In the genomic region with DNA sequence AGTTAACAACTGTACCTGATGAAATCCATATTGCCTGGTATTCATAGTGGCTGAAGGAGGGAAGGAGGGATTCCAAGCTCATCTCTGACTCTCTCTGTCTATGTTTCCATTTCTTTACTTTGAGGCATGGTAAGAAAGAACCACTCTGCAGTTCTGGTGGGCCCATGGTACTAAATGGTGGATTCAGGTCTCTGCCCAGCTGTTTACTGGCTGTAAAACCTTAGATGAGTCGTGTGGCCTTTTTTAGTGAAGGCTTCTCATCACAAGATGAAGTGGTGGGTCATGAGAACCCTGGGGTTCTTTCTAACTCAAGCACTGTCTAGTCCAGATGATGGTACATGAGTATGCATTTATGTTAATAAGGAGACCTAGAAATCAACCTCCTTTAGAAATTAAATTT, we compare ENCODE assay signal across 16 cellular contexts. TPM values are rescaled to one million over a fixed set of nuclear protein-coding genes. Genes with fewer than 3 reads are reported as not detected.
DNase-seq lines count a peak whose midpoint lies in the region; ATAC-seq, FAIRE-seq and TF ChIP-seq lines count a peak whose summit lies in the region.
"Had no signal": no experiment of that assay in that cellular context is flagged by ENCODE, and none has a peak within 500 bp of the region (broad histone marks: within the 10 kb centered on the region; RNA-seq: fewer than 3 reads in every experiment).

No MANE protein-coding gene starts in this region.

- H3K36me3 ChIP-seq in left ventricle myocardium inferior (peaks cover 4% of the 10 kb centered on the region), osteoblast (ENCODE audit: insufficient read depth, low read length) (no peaks in the 10 kb centered on the region)
- H3K36me3 ChIP-seq: BLaER1 treated with 17β-estradiol and CSF1 and Interleukin-3, amounts not matched to agents 10 nM and 100 nM had no signal

- H3K9me3 ChIP-seq in left ventricle myocardium inferior (replicated peaks) (no peaks in the 10 kb centered on the region), osteoblast (ENCODE audit: low read depth, low read length) (no peaks in the 10 kb centered on the region)

- no peak overlapping the region for H3K4me2 ChIP-seq in osteoblast (ENCODE audit: insufficient read depth, low read length)
- H3K4me2 ChIP-seq: BLaER1 treated with 17β-estradiol and CSF1 and Interleukin-3, amounts not matched to agents 10 nM and 100 nM had no signal

- DNase-seq in left ventricle myocardium inferior = no peak
- no peak for DNase-seq in Right ventricle myocardium inferior (ENCODE audit: missing footprints)
- DNase-seq in amniotic epithelial cell (ENCODE audit: low read depth) = peak; percentile 12
- peak; percentile 62 for DNase-seq in osteoblast (ENCODE audit: insufficient read length, low spot score, missing footprints)
- no peak for DNase-seq in NCI-H1105 (lab: John Stamatoyannopoulos, UW)
- no peak for DNase-seq in D721Med (ENCODE audit: insufficient read length, low spot score)
- DNase-seq: CD8-positive, alpha-beta T cell; H9 had no signal

- ATAC-seq in Right ventricle myocardium inferior = no peak
- ATAC-seq: CD8-positive, alpha-beta T cell; HepG2 had no signal

- peak overlapping the region; percentile 95 for H3K27ac ChIP-seq in left ventricle myocardium inferior (replicated peaks)
- no peak overlapping the region for H3K27ac ChIP-seq in osteoblast (ENCODE audit: low read depth, low read length)
- H3K27ac ChIP-seq: BLaER1 treated with 17β-estradiol and CSF1 and Interleukin-3, amounts not matched to agents 10 nM and 100 nM had no signal

- H4K20me1 ChIP-seq in osteoblast (ENCODE audit: insufficient read depth, low read length) = no peaks in the 10 kb centered on the region
- H4K20me1 ChIP-seq: BLaER1 treated with 17β-estradiol and CSF1 and Interleukin-3, amounts not matched to agents 10 nM and 100 nM had no signal

- H2AFZ ChIP-seq in osteoblast (ENCODE audit: low read length) = no peak overlapping the region

- TF ChIP-seq CTCF in left ventricle myocardium inferior (IDR thresholded peaks at IDR 0.05; ENCODE audit: borderline replicate concordance) = no peak
- no peak for TF ChIP-seq CTCF in osteoblast (IDR thresholded peaks at IDR 0.05; ENCODE audit: extremely low read depth, low read depth, low read length)
- no peak for TF ChIP-seq CTCF in D721Med (IDR thresholded peaks at IDR 0.05; ENCODE audit: insufficient read depth, missing control alignments)

- intact Hi-C loops in left ventricle myocardium inferior (cut with micrococcal nuclease) (no loop called here), Right ventricle myocardium inferior (cut with DNase I) (loop anchor here (10.0 kb wide), 1 partner anchor 53 kb away; no protein-coding TSS in a partner anchor)

- peaks cover 76% of the 10 kb centered on the region for H3K4me1 ChIP-seq in left ventricle myocardium inferior
- peaks cover 19% of the 10 kb centered on the region for H3K4me1 ChIP-seq in osteoblast (ENCODE audit: insufficient read depth, low read length)

- H3K79me2 ChIP-seq in osteoblast (ENCODE audit: insufficient read depth, low read length) = no peaks in the 10 kb centered on the region

- no peak overlapping the region for H3K4me3 ChIP-seq in left ventricle myocardium inferior
- no peak overlapping the region for H3K4me3 ChIP-seq in osteoblast (ENCODE audit: insufficient read depth, low read length)
- H3K4me3 ChIP-seq: BLaER1 treated with 17β-estradiol and CSF1 and Interleukin-3, amounts not matched to agents 10 nM and 100 nM had no signal

- FAIRE-seq in D721Med (lab: Jason Lieb, UNC) = no peak
- FAIRE-seq: G401.6, GM12891, GM19239, H1, HepG2 had no signal

- H3K27me3 ChIP-seq in left ventricle myocardium inferior (ENCODE audit: low read depth) (no peaks in the 10 kb centered on the region), osteoblast (ENCODE audit: insufficient read depth, low read length) (no peaks in the 10 kb centered on the region)
- H3K27me3 ChIP-seq: BLaER1 treated with 17β-estradiol and CSF1 and Interleukin-3, amounts not matched to agents 10 nM and 100 nM had no signal

RNA-seq across cellular contexts. Expression of a gene that starts 49.7 kb away (rescaled TPM):
- total RNA-seq in left ventricle myocardium inferior (8.1 TPM), Right ventricle myocardium inferior (8.7 TPM), osteoblast (not detected in 2 replicates)
- total RNA-seq: A172; B cell; CD8-positive, alpha-beta T cell; H1; H9; HepG2 had no signal

Comparison
In these comparisons a context has a peak if more than half of its experiments do, and no peak if none do; other contexts are left out.
1. DNase-seq: peak in amniotic epithelial cell (single experiment) and osteoblast (single experiment); none in left ventricle myocardium inferior (single experiment), Right ventricle myocardium inferior (single experiment), NCI-H1105 (single experiment) and D721Med (single experiment).